Comparison of ENCODE assay signal across 9 cellular contexts in genomic region chr5:157543825-157544622, GRCh38. TPM values are rescaled to one million over a fixed set of nuclear protein-coding genes. Genes with fewer than 3 reads are reported as not detected.
A peak's percentile ranks its signal among the peaks of the same experiment; 100 is the strongest.
DNase-seq lines count a peak whose midpoint lies in the region; ATAC-seq and TF ChIP-seq lines count a peak whose summit lies in the region.
"Had no signal": no experiment of that assay in that cellular context is flagged by ENCODE, and none has a peak within 500 bp of the region (broad histone marks: within the 10 kb centered on the region; RNA-seq: fewer than 3 reads in every experiment).

No MANE protein-coding gene starts in this region.

- WGBS in esophagus squamous epithelium, 2 donors = 51 to 62% methylated on average over 10 of the region's 10 CpGs
- 78% methylated on average over 10 of the region's 10 CpGs for WGBS in hepatocyte (ENCODE audit: low lambda C conversion rate, missing lambda C conversion rate)

- peak overlapping the region; percentile 47 to 89 (median 78) for H3K27ac ChIP-seq in esophagus squamous epithelium
- H3K27ac ChIP-seq in hepatocyte = no peak overlapping the region
- H3K27ac ChIP-seq: right lobe of liver had no signal

- in situ Hi-C loops in GM13976 (cut with MboI; ENCODE audit: low sequenced_read_pairs, unreplicated experiment) = no loop called here

- H3K27me3 Mint-ChIP-seq in activated CD4-positive, alpha-beta memory T cell treated with anti-CD3 and anti-CD28 coated beads for 36 hours = no peaks in the 10 kb centered on the region
- H3K27me3 Mint-ChIP-seq in stimulated activated naive B cell treated with anti-CD40 and anti-IgM and Interleukin-4, amounts not matched to agents 10 μg/mL and 1 μg/mL and 100 μg/mL, for 72 hours = no peaks in the 10 kb centered on the region

- H3K9me3 Mint-ChIP-seq in activated CD4-positive, alpha-beta memory T cell treated with anti-CD3 and anti-CD28 coated beads for 36 hours = peaks cover 4% of the 10 kb centered on the region
- H3K9me3 Mint-ChIP-seq in stimulated activated naive B cell treated with anti-CD40 and anti-IgM and Interleukin-4, amounts not matched to agents 10 μg/mL and 1 μg/mL and 100 μg/mL, for 72 hours = no peaks in the 10 kb centered on the region

- no peaks in the 10 kb centered on the region for H3K9me2 ChIP-seq in hepatocyte (replicated peaks; ENCODE audit: insufficient read depth)

- POLR2A ChIA-PET in activated CD4-positive, alpha-beta memory T cell treated with anti-CD3 and anti-CD28 coated beads for 36 hours (lab: Charles Lee) = interaction anchor here (1.0 to 1.9 kb wide), 6 partner anchors 53 to 377 kb away, joined by 3 to 10 read pairs (median 4); partner anchors contain the start of gene CLINT1

- TF ChIP-seq CTCF in esophagus squamous epithelium (IDR thresholded peaks at IDR 0.05) (no peak), GM13976 (IDR thresholded peaks at IDR 0.05; ENCODE audit: borderline replicate concordance, control extremely low read depth, extremely low read depth, insufficient read depth, missing control alignments) (no peak), hepatocyte (IDR thresholded peaks at IDR 0.05; ENCODE audit: poor library complexity) (no peak)

- TF ChIP-seq POLR2A in esophagus squamous epithelium (IDR thresholded peaks at IDR 0.05) = no peak

- H3K27me3 ChIP-seq in esophagus squamous epithelium (no peaks in the 10 kb centered on the region), hepatocyte (no peaks in the 10 kb centered on the region)
- H3K27me3 ChIP-seq: right lobe of liver had no signal

- H3K9me3 ChIP-seq in esophagus squamous epithelium (no peaks in the 10 kb centered on the region), hepatocyte (ENCODE audit: low read depth) (no peaks in the 10 kb centered on the region)
- H3K9me3 ChIP-seq: right lobe of liver had no signal

- H3K4me2 ChIP-seq in hepatocyte = no peak overlapping the region

- no peak overlapping the region for H3K4me3 ChIP-seq in esophagus squamous epithelium
- H3K4me3 ChIP-seq in hepatocyte = no peak overlapping the region
- H3K4me3 ChIP-seq: right lobe of liver had no signal

- H3K27ac Mint-ChIP-seq in activated CD4-positive, alpha-beta memory T cell treated with anti-CD3 and anti-CD28 coated beads for 36 hours = peak overlapping the region; percentile 98
- H3K27ac Mint-ChIP-seq in stimulated activated naive B cell treated with anti-CD40 and anti-IgM and Interleukin-4, amounts not matched to agents 10 μg/mL and 1 μg/mL and 100 μg/mL, for 72 hours = peak overlapping the region; percentile 95

- peak; percentile 56 for DNase-seq in activated CD8-positive, alpha-beta memory T cell treated with anti-CD3 and anti-CD28 coated beads, Interleukin-2, amount 50 U/mL, for 48 hours
- DNase-seq in activated CD8-positive, alpha-beta memory T cell treated with anti-CD3 and anti-CD28 coated beads, Interleukin-2, amount 50 U/mL, for 4 hours = no peak
- peak; percentile 57 for DNase-seq in activated CD4-positive, alpha-beta memory T cell treated with anti-CD3 and anti-CD28 coated beads for 36 hours
- no peak for DNase-seq in esophagus squamous epithelium (lab: John Stamatoyannopoulos, UW)
- no peak for DNase-seq in stimulated activated naive B cell treated with anti-CD40 and anti-IgM and Interleukin-4, amounts not matched to agents 10 μg/mL and 1 μg/mL and 100 μg/mL, for 72 hours
- DNase-seq in NCI-H2029 treated with DMSO at 0.1 percent for 48 hours (lab: John Stamatoyannopoulos, UW) = no peak
- no peak for DNase-seq in GM13976 (ENCODE audit: low spot score)
- DNase-seq in hepatocyte (ENCODE audit: low spot score) = no peak
- DNase-seq: right lobe of liver had no signal

- no peaks in the 10 kb centered on the region for H3K79me2 ChIP-seq in hepatocyte

- intact Hi-C loops in activated CD4-positive, alpha-beta memory T cell treated with anti-CD3 and anti-CD28 coated beads for 36 hours (cut with micrococcal nuclease) = loop anchor here (5.0 to 10.0 kb wide), 4 partner anchors 108 to 362 kb away; partner anchors contain the start of genes CLINT1, ITK and SOX30
- intact Hi-C loops in esophagus squamous epithelium (cut with DNase I) = no loop called here

- H3K4me1 ChIP-seq in esophagus squamous epithelium = peaks cover 9 to 99% (median 59%) of the 10 kb centered on the region in 3 donors
- no peaks in the 10 kb centered on the region for H3K4me1 ChIP-seq in hepatocyte (ENCODE audit: insufficient read depth)

- ATAC-seq in stimulated activated naive B cell treated with anti-CD40 and anti-IgM and Interleukin-4, amounts not matched to agents 10 μg/mL and 1 μg/mL and 100 μg/mL, for 72 hours (replicated peaks) = no peak
- ATAC-seq: right lobe of liver had no signal

- CTCF ChIA-PET in activated CD4-positive, alpha-beta memory T cell treated with anti-CD3 and anti-CD28 coated beads for 36 hours (lab: Charles Lee) = interaction anchor here (1.3 to 2.5 kb wide), 3 partner anchors 52 to 199 kb away, joined by 4 to 7 read pairs (median 7); no protein-coding TSS in a partner anchor

- H3K36me3 Mint-ChIP-seq in activated CD4-positive, alpha-beta memory T cell treated with anti-CD3 and anti-CD28 coated beads for 36 hours = peaks cover 38% of the 10 kb centered on the region
- H3K36me3 Mint-ChIP-seq in stimulated activated naive B cell treated with anti-CD40 and anti-IgM and Interleukin-4, amounts not matched to agents 10 μg/mL and 1 μg/mL and 100 μg/mL, for 72 hours = peaks cover 15 to 30% of the 10 kb centered on the region in 2 donors

- no peak overlapping the region for H2AFZ ChIP-seq in hepatocyte

- peak overlapping the region; percentile 60 for H3K4me3 Mint-ChIP-seq in activated CD4-positive, alpha-beta memory T cell treated with anti-CD3 and anti-CD28 coated beads for 36 hours
- no peak overlapping the region for H3K4me3 Mint-ChIP-seq in stimulated activated naive B cell treated with anti-CD40 and anti-IgM and Interleukin-4, amounts not matched to agents 10 μg/mL and 1 μg/mL and 100 μg/mL, for 72 hours

- no peaks in the 10 kb centered on the region for H3K36me3 ChIP-seq in esophagus squamous epithelium
- H3K36me3 ChIP-seq in hepatocyte (replicated peaks; ENCODE audit: insufficient read depth, low read depth) = no peaks in the 10 kb centered on the region
- H3K36me3 ChIP-seq: right lobe of liver had no signal

- H4K20me1 ChIP-seq in hepatocyte (ENCODE audit: insufficient read depth, poor library complexity, severe bottlenecking) = no peaks in the 10 kb centered on the region

- peaks cover 98% of the 10 kb centered on the region for H3K4me1 Mint-ChIP-seq in activated CD4-positive, alpha-beta memory T cell treated with anti-CD3 and anti-CD28 coated beads for 36 hours (ENCODE audit: low read depth)
- H3K4me1 Mint-ChIP-seq in stimulated activated naive B cell treated with anti-CD40 and anti-IgM and Interleukin-4, amounts not matched to agents 10 μg/mL and 1 μg/mL and 100 μg/mL, for 72 hours = peaks cover 64 to 100% of the 10 kb centered on the region in 2 donors

RNA-seq across cellular contexts. Expression of gene ADAM19, which starts 31.6 kb away (rescaled TPM):
- 100 to 1,000 TPM; 107 to 111 TPM for total RNA-seq in activated CD4-positive, alpha-beta memory T cell treated with anti-CD3 and anti-CD28 coated beads for 36 hours
- total RNA-seq in esophagus squamous epithelium = 10 to 100 TPM in 1 of 4 donors, 1 to 10 TPM in 3; 1.9 to 11.6 (median 4.3) TPM
- total RNA-seq in hepatocyte = 8.0 and 8.6 TPM in 2 replicates
- polyA plus RNA-seq in hepatocyte = 6.0 and 6.9 TPM in 2 replicates

Comparison
In these comparisons a context has a peak if more than half of its experiments do, and no peak if none do; other contexts are left out.
1. DNase-seq: peak in activated CD8-positive, alpha-beta memory T cell treated with anti-CD3 and anti-CD28 coated beads, Interleukin-2, amount 50 U/mL, for 48 hours (single experiment) and activated CD4-positive, alpha-beta memory T cell treated with anti-CD3 and anti-CD28 coated beads for 36 hours (single experiment); none in activated CD8-positive, alpha-beta memory T cell treated with anti-CD3 and anti-CD28 coated beads, Interleukin-2, amount 50 U/mL, for 4 hours (single experiment), esophagus squamous epithelium (single experiment), stimulated activated naive B cell treated with anti-CD40 and anti-IgM and Interleukin-4, amounts not matched to agents 10 μg/mL and 1 μg/mL and 100 μg/mL, for 72 hours (single experiment), NCI-H2029 treated with DMSO at 0.1 percent for 48 hours (single experiment), GM13976 (single experiment) and hepatocyte (single experiment).
2. RNA of gene ADAM19, which starts 31.6 kb away (total RNA-seq): 107 to 111 TPM in activated CD4-positive, alpha-beta memory T cell treated with anti-CD3 and anti-CD28 coated beads for 36 hours; 8.0 to 8.6 TPM in hepatocyte and 1.9 to 11.6 TPM in esophagus squamous epithelium; every median in the first group is over 4 times any median in the second.